In genomic region chr19:10106100-10106936, GRCh38 we compare ENCODE assay signal across 8 cellular contexts. TPM values are rescaled to one million over a fixed set of nuclear protein-coding genes. Genes with fewer than 3 reads are reported as not detected.
DNase-seq lines count a peak whose midpoint lies in the region; ATAC-seq and TF ChIP-seq lines count a peak whose summit lies in the region.

A gene with protein sequence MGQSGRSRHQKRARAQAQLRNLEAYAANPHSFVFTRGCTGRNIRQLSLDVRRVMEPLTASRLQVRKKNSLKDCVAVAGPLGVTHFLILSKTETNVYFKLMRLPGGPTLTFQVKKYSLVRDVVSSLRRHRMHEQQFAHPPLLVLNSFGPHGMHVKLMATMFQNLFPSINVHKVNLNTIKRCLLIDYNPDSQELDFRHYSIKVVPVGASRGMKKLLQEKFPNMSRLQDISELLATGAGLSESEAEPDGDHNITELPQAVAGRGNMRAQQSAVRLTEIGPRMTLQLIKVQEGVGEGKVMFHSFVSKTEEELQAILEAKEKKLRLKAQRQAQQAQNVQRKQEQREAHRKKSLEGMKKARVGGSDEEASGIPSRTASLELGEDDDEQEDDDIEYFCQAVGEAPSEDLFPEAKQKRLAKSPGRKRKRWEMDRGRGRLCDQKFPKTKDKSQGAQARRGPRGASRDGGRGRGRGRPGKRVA (plus strand): TSS chr19:10106362. CDS start chr19:10106395, 33 bp downstream.

- no peak within 1 kb of the TSS for H2AFZ ChIP-seq in SU-DHL-6 (ENCODE audit: low read depth, low read length, severe bottlenecking)

- peaks cover 19% of the 10 kb centered on the region for H3F3A ChIP-seq in SU-DHL-6 (ENCODE audit: insufficient read depth)

- POLR2A ChIA-PET in GM10248 (lab: Yijun Ruan, JAX), result interaction anchor here (0.5 to 2.5 kb wide), 6 partner anchors 9 to 585 kb away, joined by 4 to 22 read pairs (median 6); partner anchors contain the start of gene ICAM1

- H3K27me3 ChIP-seq in SU-DHL-6 (ENCODE audit: low read length) (no peaks in the 10 kb centered on the region), thoracic aorta (replicated peaks; ENCODE audit: insufficient read depth) (no peaks in the 10 kb centered on the region)

- peak within 1 kb of the TSS; percentile 91 for H3K4me2 ChIP-seq in SU-DHL-6 (ENCODE audit: low read depth, low read length, poor library complexity, severe bottlenecking)

- H3K4me3 Mint-ChIP-seq in activated naive CD8-positive, alpha-beta T cell treated with anti-CD3 and anti-CD28 coated beads for 36 hours, result peak within 1 kb of the TSS; percentile 91
- H3K4me3 Mint-ChIP-seq in glutamatergic neuron (ENCODE audit: unreplicated experiment) (peak within 1 kb of the TSS; percentile 85), osteocyte (ENCODE audit: unreplicated experiment) (peak within 1 kb of the TSS; percentile 82)

- peak; percentile 98 for DNase-seq in GM10248 (ENCODE audit: extremely low spot score)
- DNase-seq in NCI-H1417 (lab: John Stamatoyannopoulos, UW), result peak; percentile 92 to 99 (median 97)
- DNase-seq in activated naive CD8-positive, alpha-beta T cell treated with anti-CD3 and anti-CD28 coated beads for 36 hours, result peak; percentile 98
- DNase-seq in glutamatergic neuron, result peak; percentile 98
- peak; percentile 99 for DNase-seq in osteocyte (ENCODE audit: extremely low spot score, unreplicated experiment)
- DNase-seq in thoracic aorta (ENCODE audit: low spot score), result peak; percentile 98

- no peaks in the 10 kb centered on the region for H3K27me3 Mint-ChIP-seq in activated naive CD8-positive, alpha-beta T cell treated with anti-CD3 and anti-CD28 coated beads for 36 hours
- H3K27me3 Mint-ChIP-seq in glutamatergic neuron (ENCODE audit: unreplicated experiment) (peaks cover 6% of the 10 kb centered on the region), osteocyte (ENCODE audit: unreplicated experiment) (no peaks in the 10 kb centered on the region)

- H3K36me3 Mint-ChIP-seq in activated naive CD8-positive, alpha-beta T cell treated with anti-CD3 and anti-CD28 coated beads for 36 hours, result peaks cover 43% of the 10 kb centered on the region
- H3K36me3 Mint-ChIP-seq in glutamatergic neuron (ENCODE audit: unreplicated experiment) (no peaks in the 10 kb centered on the region), osteocyte (ENCODE audit: unreplicated experiment) (peaks cover 18% of the 10 kb centered on the region)

- H4K20me1 ChIP-seq in SU-DHL-6 (ENCODE audit: low read depth, low read length), result no peaks in the 10 kb centered on the region

- peaks cover 6 to 14% of the 10 kb centered on the region in 2 donors for H3K4me1 ChIP-seq in thoracic aorta (ENCODE audit: control insufficient read depth in 1 of 2, low read depth in 2 of 2)

- TF ChIP-seq CTCF in GM10248 (IDR thresholded peaks at IDR 0.05; ENCODE audit: control extremely low read depth, extremely low read depth, low read depth, missing control alignments), result no peak
- TF ChIP-seq CTCF in SU-DHL-6 (IDR thresholded peaks at IDR 0.05; ENCODE audit: insufficient read depth, low read length, poor library complexity, severe bottlenecking), result no peak
- no peak for TF ChIP-seq CTCF in glutamatergic neuron (IDR thresholded peaks at IDR 0.05; ENCODE audit: partially characterized antibody, unreplicated experiment)
- no peak for TF ChIP-seq CTCF in osteocyte (IDR thresholded peaks at IDR 0.05)
- TF ChIP-seq CTCF in thoracic aorta (IDR thresholded peaks at IDR 0.05), result no peak

- peak within 1 kb of the TSS; percentile 94 for H3K9ac ChIP-seq in SU-DHL-6 (ENCODE audit: low read length)

- ATAC-seq in HG02759 (IDR thresholded peaks at IDR 0.05; ENCODE audit: unreplicated experiment) (peak; percentile 52), thoracic aorta (ENCODE audit: insufficient number of reproducible peaks, low FRiP score, low read depth) (peak; percentile 78)

- H3K27ac Mint-ChIP-seq in activated naive CD8-positive, alpha-beta T cell treated with anti-CD3 and anti-CD28 coated beads for 36 hours, result peak within 1 kb of the TSS; percentile 100
- H3K27ac Mint-ChIP-seq in glutamatergic neuron (ENCODE audit: unreplicated experiment) (peak within 1 kb of the TSS; percentile 65), osteocyte (ENCODE audit: unreplicated experiment) (peak within 1 kb of the TSS; percentile 73)

- no peaks in the 10 kb centered on the region for H3K9me3 ChIP-seq in SU-DHL-6 (ENCODE audit: insufficient read depth, low read length)
- H3K9me3 ChIP-seq in thoracic aorta, result no peaks in the 10 kb centered on the region

- CTCF ChIA-PET in GM10248 (lab: Yijun Ruan, JAX), result interaction anchor here (0.8 to 5.1 kb wide), 8 partner anchors 8 to 310 kb away, joined by 3 to 44 read pairs (median 4); no protein-coding TSS in a partner anchor

- H3K9me3 Mint-ChIP-seq in activated naive CD8-positive, alpha-beta T cell treated with anti-CD3 and anti-CD28 coated beads for 36 hours, result no peaks in the 10 kb centered on the region
- H3K9me3 Mint-ChIP-seq in glutamatergic neuron (ENCODE audit: unreplicated experiment), result peaks cover 5% of the 10 kb centered on the region
- H3K9me3 Mint-ChIP-seq in osteocyte (ENCODE audit: unreplicated experiment), result no peaks in the 10 kb centered on the region

- H3K9me2 ChIP-seq in SU-DHL-6 (replicated peaks; ENCODE audit: insufficient read depth, low read length), result no peaks in the 10 kb centered on the region

- peak within 1 kb of the TSS; percentile 81 for H3K27ac ChIP-seq in SU-DHL-6 (ENCODE audit: low read depth, low read length)
- H3K27ac ChIP-seq in thoracic aorta, result peak within 1 kb of the TSS; percentile 17 to 58

- peaks cover 51% of the 10 kb centered on the region for H3K4me1 Mint-ChIP-seq in activated naive CD8-positive, alpha-beta T cell treated with anti-CD3 and anti-CD28 coated beads for 36 hours
- peaks cover 5% of the 10 kb centered on the region for H3K4me1 Mint-ChIP-seq in glutamatergic neuron (ENCODE audit: low read depth, unreplicated experiment)
- peaks cover 12% of the 10 kb centered on the region for H3K4me1 Mint-ChIP-seq in osteocyte (ENCODE audit: unreplicated experiment)

- H3K4me3 ChIP-seq in SU-DHL-6 (ENCODE audit: insufficient read depth, low read length, poor library complexity, severe bottlenecking) (peak within 1 kb of the TSS; percentile 98), thoracic aorta (peak within 1 kb of the TSS; percentile 82)

- peaks cover 19% of the 10 kb centered on the region for H3K79me2 ChIP-seq in SU-DHL-6 (ENCODE audit: insufficient read depth, low read length)

- H3K36me3 ChIP-seq in SU-DHL-6 (ENCODE audit: low read length) (no peaks in the 10 kb centered on the region; the same call in 1 of the 2 replicates), thoracic aorta (peaks cover 39% of the 10 kb centered on the region)

RNA-seq across cellular contexts. Expression of the gene that starts here (rescaled TPM):
- 100 to 1,000 TPM; 214 to 227 TPM for total RNA-seq in activated naive CD8-positive, alpha-beta T cell treated with anti-CD3 and anti-CD28 coated beads for 36 hours
- total RNA-seq in glutamatergic neuron (ENCODE audit: unreplicated experiment), result 44.5 TPM
- total RNA-seq in osteocyte, result 34.4 and 40.9 TPM in 2 replicates
- 10 to 100 TPM; 14.6 to 39.0 TPM for total RNA-seq in thoracic aorta

Comparison
In these comparisons a context has a peak if more than half of its experiments do, and no peak if none do; other contexts are left out.
1. Peak in every context shown above with its lines: DNase-seq, ATAC-seq, H3K4me3 ChIP-seq and H3K27ac ChIP-seq.